ENCODE assay signal across 8 cellular contexts in genomic region chr19:55255618-55256423, GRCh38. TPM values are rescaled to one million over a fixed set of nuclear protein-coding genes. Genes with fewer than 3 reads are reported as not detected.
A peak's percentile ranks its signal among the peaks of the same experiment; 100 is the strongest.
DNase-seq lines count a peak whose midpoint lies in the region; ATAC-seq and TF ChIP-seq lines count a peak whose summit lies in the region.

No MANE protein-coding gene starts in this region.

- H3K27ac ChIP-seq in VCaP: peak overlapping the region; percentile 97; the same call in 1 of the 2 replicates

- H3K27me3 ChIP-seq in endocrine pancreas (ENCODE audit: control insufficient read depth, insufficient read depth, low read length) (no peaks in the 10 kb centered on the region), skeletal muscle satellite cell (ENCODE audit: control insufficient read depth, insufficient read depth, low read length) (no peaks in the 10 kb centered on the region)

- peak overlapping the region; percentile 94 for H3K4me2 ChIP-seq in skeletal muscle satellite cell (ENCODE audit: low read length)

- ATAC-seq in HG02610 (IDR thresholded peaks at IDR 0.05; ENCODE audit: unreplicated experiment) (no peak), GM18498 (IDR thresholded peaks at IDR 0.05; ENCODE audit: unreplicated experiment) (no peak)

- H3K4me1 ChIP-seq in endocrine pancreas (ENCODE audit: control insufficient read depth, insufficient read depth, low read length) (no peaks in the 10 kb centered on the region), skeletal muscle satellite cell (ENCODE audit: control insufficient read depth, insufficient read depth, low read length) (peaks cover 48% of the 10 kb centered on the region)

- H3K9ac ChIP-seq in endocrine pancreas (ENCODE audit: control insufficient read depth, insufficient read depth, low read length) (peak overlapping the region; percentile 62), skeletal muscle satellite cell (ENCODE audit: low read depth, low read length) (no peak overlapping the region)

- H3K9me3 ChIP-seq in endocrine pancreas (ENCODE audit: control insufficient read depth, low read length): no peaks in the 10 kb centered on the region
- H3K9me3 ChIP-seq in skeletal muscle satellite cell (replicated peaks; ENCODE audit: low read length): no peaks in the 10 kb centered on the region

- H3K36me3 ChIP-seq in endocrine pancreas (ENCODE audit: control insufficient read depth, insufficient read depth, low read length): no peaks in the 10 kb centered on the region
- no peaks in the 10 kb centered on the region for H3K36me3 ChIP-seq in skeletal muscle satellite cell (ENCODE audit: insufficient read depth, low read length)

- DNase-seq in activated gamma-delta T cell treated with Interleukin-2 at 50 U/mL for 16 hours (peak; percentile 38), activated gamma-delta T cell (lab: John Stamatoyannopoulos, UW) (no peak), NCI-H1048 (lab: John Stamatoyannopoulos, UW) (no peak)

- no peak for TF ChIP-seq CTCF in VCaP (conservative IDR thresholded peaks at IDR 0.05)

- peak overlapping the region; percentile 11 for H3K4me3 ChIP-seq in endocrine pancreas (ENCODE audit: control insufficient read depth, insufficient read depth, low read length)
- H3K4me3 ChIP-seq in skeletal muscle satellite cell (ENCODE audit: low read length): peak overlapping the region; percentile 79

RNA-seq across cellular contexts. Expression of gene PPP6R1, which starts 3.0 kb away (rescaled TPM):
- total RNA-seq in skeletal muscle satellite cell (2012; rRNA removed): 40.8 and 43.9 TPM in 2 replicates

RNA-seq across cellular contexts. Expression of gene HSPBP1, which starts 24.1 kb away (rescaled TPM):
- total RNA-seq in skeletal muscle satellite cell (2012; rRNA removed): 38.5 and 44.6 TPM in 2 replicates

RNA-seq across cellular contexts. Expression of gene TMEM86B, which starts 27.3 kb away (rescaled TPM):
- 1.0 and 1.7 TPM in 2 replicates for total RNA-seq in skeletal muscle satellite cell (2012; rRNA removed)

RNA-seq across cellular contexts. Expression of gene BRSK1, which starts 28.0 kb away (rescaled TPM):
- 2.2 and 2.5 TPM in 2 replicates for total RNA-seq in skeletal muscle satellite cell (2012; rRNA removed)

RNA-seq across cellular contexts. Expression of gene PTPRH, which starts 46.5 kb away (rescaled TPM):
- 3.3 and 3.9 TPM in 2 replicates for total RNA-seq in skeletal muscle satellite cell (2012; rRNA removed)
